In genomic region chr20:49541733-49542513, GRCh38 we compare ENCODE assay signal across 8 cellular contexts. TPM values are rescaled to one million over a fixed set of nuclear protein-coding genes. Genes with fewer than 3 reads are reported as not detected.
DNase-seq lines count a peak whose midpoint lies in the region; ATAC-seq, FAIRE-seq and TF ChIP-seq lines count a peak whose summit lies in the region.

No MANE protein-coding gene starts in this region.

- no peaks in the 10 kb centered on the region for H3K27me3 ChIP-seq in small intestine (ENCODE audit: control insufficient read depth in 2 of 2, insufficient read depth in 2 of 2, low read length in 2 of 2)

- no peaks in the 10 kb centered on the region for H3K4me1 ChIP-seq in small intestine (ENCODE audit: control insufficient read depth in 2 of 2, insufficient read depth in 1 of 2, low read depth in 1 of 2, low read length in 1 of 2)

- CTCF ChIA-PET in GM10248 (lab: Yijun Ruan, JAX) = interaction anchor here (0.6 to 10.0 kb wide), 48 partner anchors 9 to 574 kb away, joined by 3 to 169 read pairs (median 4); partner anchors contain the start of gene SPATA2

- H3K9me3 ChIP-seq in small intestine (ENCODE audit: control insufficient read depth, low read depth) = peaks cover 3% of the 10 kb centered on the region

- H3K27me3 Mint-ChIP-seq in activated naive CD8-positive, alpha-beta T cell treated with anti-CD3 and anti-CD28 coated beads, Interleukin-2, amount 50 U/mL, for 24 hours = peaks cover 20% of the 10 kb centered on the region

- H3K27ac ChIP-seq in small intestine (ENCODE audit: low read depth in 1 of 2, low read length in 1 of 2) = no peak overlapping the region

- ATAC-seq in activated naive CD8-positive, alpha-beta T cell treated with anti-CD3 and anti-CD28 coated beads, Interleukin-2, amount 50 U/mL, for 24 hours = peak; percentile 75
- ATAC-seq in left ventricle myocardium superior (peak; percentile 79), HG02973 (IDR thresholded peaks at IDR 0.05; ENCODE audit: unreplicated experiment) (no peak), GM18858 (IDR thresholded peaks at IDR 0.05; ENCODE audit: unreplicated experiment) (no peak)

- DNase-seq in GM10248 (ENCODE audit: extremely low spot score) (peak; percentile 80), NCI-H1436 (lab: John Stamatoyannopoulos, UW) (peak; percentile 45), SW 1271 (lab: John Stamatoyannopoulos, UW) (peak; percentile 45 to 53), left ventricle myocardium superior (peak; percentile 58), small intestine (peak; percentile 83)
- peak; percentile 75 for DNase-seq in activated naive CD8-positive, alpha-beta T cell treated with anti-CD3 and anti-CD28 coated beads, Interleukin-2, amount 50 U/mL, for 24 hours

- H3K9me3 Mint-ChIP-seq in activated naive CD8-positive, alpha-beta T cell treated with anti-CD3 and anti-CD28 coated beads, Interleukin-2, amount 50 U/mL, for 24 hours = peaks cover 15% of the 10 kb centered on the region

- H3K4me3 ChIP-seq in small intestine (ENCODE audit: low read depth in 1 of 2, low read length in 2 of 2) = no peak overlapping the region

- H3K36me3 ChIP-seq in small intestine (ENCODE audit: control insufficient read depth in 2 of 2, insufficient read depth in 2 of 2, low read length in 2 of 2) = no peaks in the 10 kb centered on the region

- FAIRE-seq in small intestine (lab: Jason Lieb, UNC) = no peak

- peak; percentile 83 for TF ChIP-seq CTCF in GM10248 (IDR thresholded peaks at IDR 0.05; ENCODE audit: control extremely low read depth, extremely low read depth, low read depth, missing control alignments)

- peaks cover 25% of the 10 kb centered on the region for H3K4me1 Mint-ChIP-seq in activated naive CD8-positive, alpha-beta T cell treated with anti-CD3 and anti-CD28 coated beads, Interleukin-2, amount 50 U/mL, for 24 hours

- peak overlapping the region; percentile 91 for H3K27ac Mint-ChIP-seq in activated naive CD8-positive, alpha-beta T cell treated with anti-CD3 and anti-CD28 coated beads, Interleukin-2, amount 50 U/mL, for 24 hours

- intact Hi-C loops in left ventricle myocardium superior (cut with micrococcal nuclease) = no loop called here

- peaks cover 20% of the 10 kb centered on the region for H3K36me3 Mint-ChIP-seq in activated naive CD8-positive, alpha-beta T cell treated with anti-CD3 and anti-CD28 coated beads, Interleukin-2, amount 50 U/mL, for 24 hours (ENCODE audit: low read depth)

- H3K4me3 Mint-ChIP-seq in activated naive CD8-positive, alpha-beta T cell treated with anti-CD3 and anti-CD28 coated beads, Interleukin-2, amount 50 U/mL, for 24 hours = peak overlapping the region; percentile 33

- WGBS in small intestine, 3 donors = 37 to 49% (median 42%) methylated on average over 18 of the region's 18 CpGs

- POLR2A ChIA-PET in GM10248 (lab: Yijun Ruan, JAX) = interaction anchor here (0.5 kb wide), 1 partner anchor 341 kb away, joined by 5 read pairs; no protein-coding TSS in a partner anchor

RNA-seq across cellular contexts. Expression of gene PTGIS, which starts 26.0 kb away (rescaled TPM):
- total RNA-seq in left ventricle myocardium superior = 24.0 TPM
- polyA plus RNA-seq in small intestine = 10 to 100 TPM in 1 of 3 donors, under 1 TPM in 2; 0.22 to 15.1 (median 0.54) TPM

RNA-seq across cellular contexts. Expression of gene KCNB1, which starts 59.5 kb away (rescaled TPM):
- total RNA-seq in left ventricle myocardium superior = 1.9 TPM
- 1 to 10 TPM in 1 of 3 donors, not detected in 2; 1.2 TPM for polyA plus RNA-seq in small intestine

Comparison
In these comparisons a context has a peak if more than half of its experiments do, and no peak if none do; other contexts are left out.
1. ATAC-seq: peak in activated naive CD8-positive, alpha-beta T cell treated with anti-CD3 and anti-CD28 coated beads, Interleukin-2, amount 50 U/mL, for 24 hours (single experiment) and left ventricle myocardium superior (single experiment); none in HG02973 (single experiment) and GM18858 (single experiment).
2. Peak in every context shown above with its lines, with median percentiles within 50 percentile points of each other: DNase-seq.